In genomic region chr2:117775820-117776219, GRCh38 we compare ENCODE assay signal across 29 cellular contexts.
"Had no signal": no experiment of that assay in that cellular context is flagged by ENCODE, and none has a peak within 500 bp of the region (broad histone marks: within the 10 kb centered on the region; RNA-seq: fewer than 3 reads in every experiment).

No MANE protein-coding gene starts in this region.

- ATAC-seq: heart right ventricle; left colon; left ventricle myocardium superior; mucosa of descending colon; natural killer cell treated with Interleukin-12 subunit alpha and Interleukin-12 subunit beta and Interleukin-15 and Interleukin-18, amount 100 ng/mL, for 72 hours; right lobe of liver; stimulated activated naive CD8-positive, alpha-beta T cell treated with anti-CD3 and anti-CD28 coated beads, Interleukin-15, amount 100 ng/mL, for 72 hours had no signal

- H3K4me3 ChIP-seq: colonic mucosa, esophagus muscularis mucosa, heart right ventricle, lower lobe of right lung, mucosa of descending colon, neural progenitor cell, right lobe of liver, smooth muscle cell, suprapubic skin, transverse colon, vagina had no signal

- H3K9me3 ChIP-seq: colonic mucosa, esophagus muscularis mucosa, heart right ventricle, lower lobe of right lung, mucosa of descending colon, right lobe of liver, suprapubic skin, transverse colon, vagina had no signal

- H3K27me3 ChIP-seq: colonic mucosa, neural progenitor cell, suprapubic skin, transverse colon, vagina had no signal

- H3K4me1 ChIP-seq: colonic mucosa, esophagus muscularis mucosa, heart right ventricle, lower lobe of right lung, neural progenitor cell, parathyroid adenoma, right lobe of liver, suprapubic skin, transverse colon, vagina had no signal

- H3K27ac ChIP-seq: colonic mucosa, esophagus muscularis mucosa, heart right ventricle, lower lobe of right lung, neural progenitor cell, parathyroid adenoma, right lobe of liver, suprapubic skin, transverse colon, vagina had no signal

- DNase-seq: colonic mucosa; effector CD8-positive, alpha-beta T cell; endodermal cell; foreskin melanocyte; glutamatergic neuron; heart right ventricle; hippocampal formation; islet precursor cell; kidney glomerular epithelial cell; left colon; left ventricle myocardium superior; lower lobe of right lung; mucosa of descending colon; naive B cell; right lobe of liver; stimulated activated CD4-positive, alpha-beta T cell treated with anti-CD3 and anti-CD28 coated beads, Interleukin-12 subunit alpha, Interleukin-12 subunit beta, amount 100 ng/mL, for 4 hours; stimulated activated CD4-positive, alpha-beta T cell treated with anti-CD3 and anti-CD28 coated beads, Interleukin-1b, Interleukin-23, amount 100 ng/mL, for 48 hours; stimulated activated CD4-positive, alpha-beta T cell treated with anti-CD3 and anti-CD28 coated beads, Interleukin-4, amount 100 ng/mL, for 1 hour; stimulated activated CD8-positive, alpha-beta memory T cell treated with anti-CD3 and anti-CD28 coated beads, Interleukin-4, amount 100 ng/mL, for 48 hours; stimulated activated naive CD4-positive, alpha-beta T cell; stimulated activated naive CD8-positive, alpha-beta T cell treated with anti-CD3 and anti-CD28 coated beads, Interleukin-15, amount 100 ng/mL, for 72 hours; transverse colon had no signal

- H3K36me3 ChIP-seq: colonic mucosa, esophagus muscularis mucosa, heart right ventricle, lower lobe of right lung, neural progenitor cell, right lobe of liver, suprapubic skin, transverse colon, vagina had no signal
